1 cellular context compared by ENCODE assay signal in genomic region chr2:10814571-10815331, GRCh38.
A peak's percentile ranks its signal among the peaks of the same experiment; 100 is the strongest.
TF ChIP-seq lines count a peak whose summit lies in the region.

No MANE protein-coding gene starts in this region.

TF ChIP-seq in HepG2, 621 proteins besides CTCF, POLR2A, EP300 and RAD21 (continued from another document and continues in another):
- TF ChIP-seq THAP9 (CRISPR knock-in tag; IDR thresholded peaks at IDR 0.05; ENCODE audit: borderline replicate concordance) (no peak), ZNF281 (CRISPR knock-in tag; IDR thresholded peaks at IDR 0.05; ENCODE audit: borderline replicate concordance) (no peak), ZMAT3 (CRISPR knock-in tag; conservative IDR thresholded peaks at IDR 0.05) (no peak), ZNF607 (CRISPR knock-in tag; IDR thresholded peaks at IDR 0.05; ENCODE audit: borderline replicate concordance) (0 out of 2 replicates have a peak, but pooled peaks have one; percentile 1), FOXP1 (IDR thresholded peaks at IDR 0.05) (no peak), FOXP1 (CRISPR knock-in tag; IDR thresholded peaks at IDR 0.05) (no peak), GATAD1 (CRISPR knock-in tag; IDR thresholded peaks at IDR 0.05) (no peak), ATRX (CRISPR knock-in tag; IDR thresholded peaks at IDR 0.05; ENCODE audit: borderline replicate concordance) (no peak), ATF5 (CRISPR knock-in tag; IDR thresholded peaks at IDR 0.05; ENCODE audit: low read depth) (no peak), ARNT2 (CRISPR knock-in tag; IDR thresholded peaks at IDR 0.05; ENCODE audit: low read depth) (no peak), KMT2A (CRISPR knock-in tag; IDR thresholded peaks at IDR 0.05) (no peak), ZNF569 (CRISPR knock-in tag; IDR thresholded peaks at IDR 0.05; ENCODE audit: borderline replicate concordance) (no peak), TARDBP (CRISPR knock-in tag; IDR thresholded peaks at IDR 0.05) (no peak), YEATS4 (CRISPR knock-in tag; IDR thresholded peaks at IDR 0.05; ENCODE audit: borderline replicate concordance) (0 out of 2 replicates have a peak, but pooled peaks have one; percentile 24), MLLT10 (CRISPR knock-in tag; IDR thresholded peaks at IDR 0.05) (no peak), CC2D1A (CRISPR knock-in tag; IDR thresholded peaks at IDR 0.05) (no peak), MTERF4 (CRISPR knock-in tag; IDR thresholded peaks at IDR 0.05) (no peak), ZNF782 (CRISPR knock-in tag; IDR thresholded peaks at IDR 0.05; ENCODE audit: borderline replicate concordance) (no peak), ZNF674 (CRISPR knock-in tag; IDR thresholded peaks at IDR 0.05; ENCODE audit: low read depth) (no peak), MXI1 (IDR thresholded peaks at IDR 0.05; ENCODE audit: borderline replicate concordance, low read depth, low read length) (no peak), ZBTB4 (CRISPR knock-in tag; IDR thresholded peaks at IDR 0.05; ENCODE audit: borderline replicate concordance) (no peak), PAF1 (CRISPR knock-in tag; IDR thresholded peaks at IDR 0.05) (no peak), FOXO1 (CRISPR knock-in tag; IDR thresholded peaks at IDR 0.05) (0 out of 2 replicates have a peak, but pooled peaks have one; percentile 22), ZNF577 (CRISPR knock-in tag; IDR thresholded peaks at IDR 0.05; ENCODE audit: borderline replicate concordance, low read depth) (no peak), MBNL3 (CRISPR knock-in tag; conservative IDR thresholded peaks at IDR 0.05) (no peak), RXRB (CRISPR knock-in tag; IDR thresholded peaks at IDR 0.05; ENCODE audit: borderline replicate concordance) (no peak), ZNF484 (CRISPR knock-in tag; IDR thresholded peaks at IDR 0.05; ENCODE audit: borderline replicate concordance, low read depth) (no peak), NFAT5 (CRISPR knock-in tag; IDR thresholded peaks at IDR 0.05) (0 out of 2 replicates have a peak, but pooled peaks have one; percentile 44), BHLHE40 (IDR thresholded peaks at IDR 0.05; ENCODE audit: low read length) (no peak), ZNF580 (CRISPR knock-in tag; IDR thresholded peaks at IDR 0.05; ENCODE audit: borderline replicate concordance, low read depth) (peak; percentile 33; the same call in 1 of the 2 replicates), ARID3A (IDR thresholded peaks at IDR 0.05; ENCODE audit: low read depth, low read length) (no peak), PPARG (CRISPR knock-in tag; conservative IDR thresholded peaks at IDR 0.05) (no peak), MIER3 (CRISPR knock-in tag; IDR thresholded peaks at IDR 0.05; ENCODE audit: borderline replicate concordance) (peak; percentile 8; the same call in 1 of the 2 replicates), KDM2A (CRISPR knock-in tag; IDR thresholded peaks at IDR 0.05; ENCODE audit: borderline replicate concordance, low read depth) (no peak), ZNF33B (CRISPR knock-in tag; IDR thresholded peaks at IDR 0.05) (no peak; the same call in 1 of the 2 replicates), CREBL2 (CRISPR knock-in tag; IDR thresholded peaks at IDR 0.05; ENCODE audit: borderline replicate concordance) (no peak), POGK (CRISPR knock-in tag; conservative IDR thresholded peaks at IDR 0.05) (no peak)
